In genomic region chr5:136769900-136770684, GRCh38 we compare ENCODE assay signal across 8 cellular contexts.
DNase-seq lines count a peak whose midpoint lies in the region; ATAC-seq and TF ChIP-seq lines count a peak whose summit lies in the region.

No MANE protein-coding gene starts in this region.

- no peak for TF ChIP-seq POLR2A in heart left ventricle (IDR thresholded peaks at IDR 0.05)

- no peaks in the 10 kb centered on the region for H3K36me3 ChIP-seq in heart left ventricle

- ATAC-seq in GM19324 (IDR thresholded peaks at IDR 0.05; ENCODE audit: low FRiP score, unreplicated experiment) (peak; percentile 69), HG03354 (IDR thresholded peaks at IDR 0.05; ENCODE audit: poor library complexity, severe bottlenecking, unreplicated experiment) (peak; percentile 85), heart left ventricle (peak; percentile 42 to 86 (median 76))

- no peaks in the 10 kb centered on the region for H3K9me3 ChIP-seq in heart left ventricle

- no peak overlapping the region for H3K27ac ChIP-seq in heart left ventricle

- no peak overlapping the region for H3K4me3 Mint-ChIP-seq in activated naive CD8-positive, alpha-beta T cell treated with anti-CD3 and anti-CD28 coated beads for 36 hours

- intact Hi-C loops in heart left ventricle (cut with DNase I) = loop anchor here (1.0 to 10.0 kb wide), 4 partner anchors 521 to 885 kb away; no protein-coding TSS in a partner anchor

- 33 to 41% (median 35%) methylated on average over 6 to 11 of the region's 11 CpGs for whole genome bisulfite sequencing in heart left ventricle, 4 donors

- H3K27me3 ChIP-seq in heart left ventricle = peaks cover 0 to 4% (median 0%) of the 10 kb centered on the region in 9 donors

- peak; percentile 51 to 74 (median 66) for TF ChIP-seq CTCF in heart left ventricle (IDR thresholded peaks at IDR 0.05)

- no peaks in the 10 kb centered on the region for H3K9me3 Mint-ChIP-seq in activated naive CD8-positive, alpha-beta T cell treated with anti-CD3 and anti-CD28 coated beads for 36 hours

- no peak overlapping the region for H3K27ac Mint-ChIP-seq in activated naive CD8-positive, alpha-beta T cell treated with anti-CD3 and anti-CD28 coated beads for 36 hours

- no peaks in the 10 kb centered on the region for H3K27me3 Mint-ChIP-seq in activated naive CD8-positive, alpha-beta T cell treated with anti-CD3 and anti-CD28 coated beads for 36 hours

- H3K4me1 ChIP-seq in heart left ventricle = no peaks in the 10 kb centered on the region

- no peak overlapping the region for H3K4me3 ChIP-seq in heart left ventricle

- peak; percentile 67 for DNase-seq in DMS53 treated with DMSO at 0.1 percent for 48 hours (lab: John Stamatoyannopoulos, UW; ENCODE audit: unreplicated experiment)
- DNase-seq in NCI-H524 treated with DMSO at 0.1 percent for 48 hours (lab: John Stamatoyannopoulos, UW) = peak; percentile 36
- peak; percentile 7 for DNase-seq in activated naive CD8-positive, alpha-beta T cell treated with anti-CD3 and anti-CD28 coated beads for 36 hours
- DNase-seq in heart left ventricle = peak; percentile 29 to 72 (median 62)
- peak; percentile 52 for DNase-seq in putamen (ENCODE audit: low spot score)
- no peak for DNase-seq in KG1 (lab: John Stamatoyannopoulos, UW)

- no peaks in the 10 kb centered on the region for H3K36me3 Mint-ChIP-seq in activated naive CD8-positive, alpha-beta T cell treated with anti-CD3 and anti-CD28 coated beads for 36 hours

- H3K4me1 Mint-ChIP-seq in activated naive CD8-positive, alpha-beta T cell treated with anti-CD3 and anti-CD28 coated beads for 36 hours = no peaks in the 10 kb centered on the region
